ENCODE assay signal across 8 cellular contexts in genomic region chr17:4498461-4499397, GRCh38. TPM values are rescaled to one million over a fixed set of nuclear protein-coding genes. Genes with fewer than 3 reads are reported as not detected.
A peak's percentile ranks its signal among the peaks of the same experiment; 100 is the strongest.
DNase-seq lines count a peak whose midpoint lies in the region; ATAC-seq and TF ChIP-seq lines count a peak whose summit lies in the region.

Gene SPNS2, plus strand, starts transcription at chr17:4498881. Its CDS starts 167 bp downstream, at chr17:4499048.

- DNase-seq in C1 segment of cervical spinal cord (lab: John Stamatoyannopoulos, UW) (peak in 12 of 14 donors; percentile 34 to 89 (median 58)), NCI-H2171 treated with DMSO at 0.1 percent for 48 hours (lab: John Stamatoyannopoulos, UW) (peak; percentile 64), lung (ENCODE audit: low spot score) (no peak)
- DNase-seq in activated CD8-positive, alpha-beta memory T cell treated with anti-CD3 and anti-CD28 coated beads for 24 hours, result peak; percentile 88
- DNase-seq in effector memory CD4-positive, alpha-beta T cell, result peak; percentile 23 to 40 (median 34)
- peak; percentile 40 to 55 for DNase-seq in stimulated activated CD4-positive, alpha-beta T cell treated with anti-CD3 and anti-CD28 coated beads, Interleukin-4, amount 100 ng/mL, for 48 hours (ENCODE audit: low read depth in 2 of 2)

- no peak within 1 kb of the TSS for H3K27ac ChIP-seq in effector memory CD4-positive, alpha-beta T cell (ENCODE audit: insufficient read depth, low read length, poor library complexity, severe bottlenecking)
- H3K27ac ChIP-seq in lung (ENCODE audit: low read depth in 1 of 2, low read length in 1 of 2), result peak within 1 kb of the TSS; percentile 37 to 75

- H3K4me3 ChIP-seq in effector memory CD4-positive, alpha-beta T cell (ENCODE audit: insufficient read depth, low read depth, low read length, poor library complexity, severe bottlenecking), result peak within 1 kb of the TSS; percentile 59
- H3K4me3 ChIP-seq in lung, result peak within 1 kb of the TSS; percentile 66

- peaks cover 11% of the 10 kb centered on the region for H3K27me3 ChIP-seq in effector memory CD4-positive, alpha-beta T cell (replicated peaks; ENCODE audit: control insufficient read depth, insufficient read depth, low read length, poor library complexity, severe bottlenecking)
- no peaks in the 10 kb centered on the region for H3K27me3 ChIP-seq in lung (ENCODE audit: control insufficient read depth, insufficient read depth)

- no peaks in the 10 kb centered on the region for H3K36me3 ChIP-seq in effector memory CD4-positive, alpha-beta T cell (ENCODE audit: control insufficient read depth, insufficient read depth, low read length)
- H3K36me3 ChIP-seq in lung (ENCODE audit: control insufficient read depth in 2 of 2, insufficient read depth in 2 of 2, low read length in 2 of 2), result no peaks in the 10 kb centered on the region

- 1% methylated on average over 43 to 117 of the region's 117 CpGs for WGBS in lung, 2 donors

- H3K4me1 ChIP-seq in effector memory CD4-positive, alpha-beta T cell (ENCODE audit: control insufficient read depth, insufficient read depth, low read length, poor library complexity, severe bottlenecking), result peaks cover 22% of the 10 kb centered on the region
- H3K4me1 ChIP-seq in lung (ENCODE audit: control insufficient read depth in 2 of 2, insufficient read depth in 2 of 2, low read length in 2 of 2), result peaks cover 0 to 11% of the 10 kb centered on the region in 2 donors

- ATAC-seq in GM21723 (IDR thresholded peaks at IDR 0.05; ENCODE audit: unreplicated experiment) (peak; percentile 67), lung (ENCODE audit: insufficient read depth, low FRiP score) (peak; percentile 77), HG02970 (IDR thresholded peaks at IDR 0.05; ENCODE audit: low FRiP score, unreplicated experiment) (no peak)

- no peaks in the 10 kb centered on the region for H3K9me3 ChIP-seq in effector memory CD4-positive, alpha-beta T cell (ENCODE audit: control insufficient read depth, low read length)
- no peaks in the 10 kb centered on the region for H3K9me3 ChIP-seq in lung (ENCODE audit: control insufficient read depth in 2 of 2, insufficient read depth in 1 of 2, low read length in 1 of 2)

- no peak for TF ChIP-seq CTCF in lung (IDR thresholded peaks at IDR 0.05; ENCODE audit: control extremely low read depth, extremely low read depth)

RNA-seq across cellular contexts. Expression of gene SPNS2, which starts in this region (rescaled TPM):
- total RNA-seq in lung, result 10 to 100 TPM; 26.8 to 32.1 TPM
- 10 to 100 TPM; 53.0 to 60.1 TPM for polyA plus RNA-seq in lung
